ENCODE assay signal across 20 cellular contexts in the genomic region with DNA sequence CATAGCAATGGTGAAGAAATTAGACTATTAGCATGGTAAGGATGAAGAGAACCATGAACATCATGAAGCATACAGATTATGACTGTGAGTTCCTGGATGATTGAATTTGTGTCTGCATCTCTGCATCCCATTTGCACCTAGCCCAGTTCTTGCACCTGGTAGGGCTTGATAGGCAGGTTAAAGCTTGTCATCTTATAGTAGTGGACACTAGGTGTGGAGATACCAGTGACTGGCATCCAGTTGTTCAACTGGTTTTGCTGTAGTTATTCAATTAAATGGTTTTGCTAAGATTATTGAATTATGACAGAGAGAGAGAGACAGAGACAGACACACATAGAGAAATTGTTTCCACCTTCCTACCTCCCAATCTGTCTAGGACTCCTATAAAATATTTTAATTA.
DNase-seq lines count a peak whose midpoint lies in the region; ATAC-seq and TF ChIP-seq lines count a peak whose summit lies in the region.
"Had no signal": no experiment of that assay in that cellular context is flagged by ENCODE, and none has a peak within 500 bp of the region (broad histone marks: within the 10 kb centered on the region; RNA-seq: fewer than 3 reads in every experiment).

No MANE protein-coding gene starts in this region.

- TF ChIP-seq CTCF in epithelial cell of esophagus (IDR thresholded peaks at IDR 0.05; ENCODE audit: insufficient read depth, low read depth, low read length, missing control alignments) = no peak

- ATAC-seq in GM18520 (IDR thresholded peaks at IDR 0.05; ENCODE audit: unreplicated experiment) = no peak
- ATAC-seq: A549, HCT116 had no signal

- DNase-seq in SIG-M5 treated with dmso at 0.1 percent for 504 hours (lab: John Stamatoyannopoulos, UW; ENCODE audit: unreplicated experiment) = peak; percentile 8
- no peak for DNase-seq in SIG-M5 (lab: John Stamatoyannopoulos, UW)
- peak; percentile 52 for DNase-seq in NCI-H510A treated with DMSO at 0.1 percent for 48 hours (lab: John Stamatoyannopoulos, UW)
- DNase-seq in epithelial cell of esophagus (ENCODE audit: low read depth) = peak; percentile 74
- no peak for DNase-seq in NCI-H446 (lab: John Stamatoyannopoulos, UW)
- no peak for DNase-seq in HK-2 (ENCODE audit: unreplicated experiment)
- DNase-seq: 8988T; ACHN; AML-193; BE2C; CD4-positive, alpha-beta T cell; CD8-positive, alpha-beta memory T cell; DMS 273 treated with DMSO at 0.1 percent for 48 hours; DND-41; GM23248; H9 had no signal

- H3K4me3 ChIP-seq in epithelial cell of esophagus (ENCODE audit: low read length) = no peak overlapping the region
- H3K4me3 ChIP-seq: A549; BLaER1 treated with 17β-estradiol and CSF1 and Interleukin-3, amounts not matched to agents 10 nM and 100 nM; GM23248 had no signal

Comparison
In these comparisons a context has a peak if more than half of its experiments do, and no peak if none do; other contexts are left out.
1. DNase-seq: peak in SIG-M5 treated with dmso at 0.1 percent for 504 hours (single experiment), NCI-H510A treated with DMSO at 0.1 percent for 48 hours (single experiment) and epithelial cell of esophagus (single experiment); none in SIG-M5 (single experiment), NCI-H446 (0 of 2) and HK-2 (single experiment).